In the genomic region with DNA sequence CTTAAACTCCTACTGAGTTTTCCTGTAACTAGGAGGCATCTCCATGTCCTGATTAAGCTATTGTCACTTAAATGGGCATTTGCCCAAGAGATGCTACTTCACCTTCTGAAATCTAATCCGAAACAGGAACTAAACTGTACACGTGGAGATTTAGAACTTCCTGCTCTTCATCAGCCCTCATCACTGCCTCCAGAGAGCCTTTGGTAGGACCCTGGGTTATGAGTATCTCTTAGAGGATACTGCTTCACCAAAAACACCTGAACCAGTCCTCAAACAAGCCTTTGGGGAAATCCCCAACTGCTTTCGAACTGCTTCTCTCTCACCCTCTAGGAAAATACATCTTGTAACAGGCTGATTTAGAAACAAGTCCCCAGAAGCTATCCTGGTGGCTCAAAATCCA, we compare ENCODE assay signal across 24 cellular contexts.
DNase-seq lines count a peak whose midpoint lies in the region; ATAC-seq and TF ChIP-seq lines count a peak whose summit lies in the region.
"Had no signal": no experiment of that assay in that cellular context is flagged by ENCODE, and none has a peak within 500 bp of the region (broad histone marks: within the 10 kb centered on the region; RNA-seq: fewer than 3 reads in every experiment).

No MANE protein-coding gene starts in this region.

- peaks cover 5% of the 10 kb centered on the region for H3K4me1 Mint-ChIP-seq in stimulated activated memory B cell treated with anti-CD40 and anti-IgM and Interleukin-4, amounts not matched to agents 10 μg/mL and 1 μg/mL and 100 μg/mL, for 72 hours

- H3K36me3 ChIP-seq in mammary epithelial cell (ENCODE audit: insufficient read depth, low read length), result no peaks in the 10 kb centered on the region
- H3K36me3 ChIP-seq: BE2C, heart right ventricle, neutrophil, uterus had no signal

- in situ Hi-C loops in mammary epithelial cell (cut with MboI; ENCODE audit: low sequenced_read_pairs in 2 of 2), result no loop called here

- H3K36me3 Mint-ChIP-seq in stimulated activated memory B cell treated with anti-CD40 and anti-IgM and Interleukin-4, amounts not matched to agents 10 μg/mL and 1 μg/mL and 100 μg/mL, for 72 hours, result no peaks in the 10 kb centered on the region

- peak; percentile 74 for ATAC-seq in GM21619 (IDR thresholded peaks at IDR 0.05; ENCODE audit: unreplicated experiment)
- peak; percentile 41 for ATAC-seq in HG03159 (IDR thresholded peaks at IDR 0.05; ENCODE audit: unreplicated experiment)
- peak; percentile 70 for ATAC-seq in stimulated activated memory B cell treated with anti-CD40 and anti-IgM and Interleukin-4, amounts not matched to agents 10 μg/mL and 1 μg/mL and 100 μg/mL, for 72 hours
- ATAC-seq: activated CD8-positive, alpha-beta T cell treated with anti-CD3 and anti-CD28 coated beads, Interleukin-2, amount 10 ng/mL, durations not matched to agents 7 days and 5 days; HCT116; heart right ventricle; K562; left ventricle myocardium superior; mucosa of descending colon had no signal

- peaks cover 5% of the 10 kb centered on the region for H3K27me3 Mint-ChIP-seq in stimulated activated memory B cell treated with anti-CD40 and anti-IgM and Interleukin-4, amounts not matched to agents 10 μg/mL and 1 μg/mL and 100 μg/mL, for 72 hours

- WGBS in mammary epithelial cell (ENCODE audit: low coverage, missing lambda C conversion rate), result 54% methylated on average over 3 of the region's 3 CpGs

- H3K27ac ChIP-seq in mammary epithelial cell (ENCODE audit: insufficient read depth, low read depth, low read length), result no peak overlapping the region
- H3K27ac ChIP-seq: heart right ventricle, neutrophil, uterus had no signal

- H3K9me3 Mint-ChIP-seq in stimulated activated memory B cell treated with anti-CD40 and anti-IgM and Interleukin-4, amounts not matched to agents 10 μg/mL and 1 μg/mL and 100 μg/mL, for 72 hours, result peaks cover 2% of the 10 kb centered on the region
- H3K9me3 Mint-ChIP-seq: activated naive CD4-positive, alpha-beta T cell treated with anti-CD3 and anti-CD28 coated beads for 36 hours had no signal

- H2AFZ ChIP-seq in mammary epithelial cell (ENCODE audit: low read depth, low read length), result no peak overlapping the region

- CTCF ChIA-PET in mammary epithelial cell (lab: Charles Lee; ENCODE audit: low non-redundant PET), result interaction anchor here (0.6 kb wide), 1 partner anchor 112 kb away, joined by 3 read pairs; no protein-coding TSS in a partner anchor

- no peak for TF ChIP-seq CTCF in mammary epithelial cell (conservative IDR thresholded peaks at IDR 0.05 in 1 of 2, IDR thresholded peaks at IDR 0.05 in 1 of 2; ENCODE audit: extremely low read depth in 1 of 2, insufficient read depth in 1 of 2, low read depth in 1 of 2, low read length in 2 of 2)

- no peak overlapping the region for H3K27ac Mint-ChIP-seq in stimulated activated memory B cell treated with anti-CD40 and anti-IgM and Interleukin-4, amounts not matched to agents 10 μg/mL and 1 μg/mL and 100 μg/mL, for 72 hours
- H3K27ac Mint-ChIP-seq: activated CD8-positive, alpha-beta T cell treated with anti-CD3 and anti-CD28 coated beads, Interleukin-2, amount 10 ng/mL, durations not matched to agents 7 days and 5 days; activated naive CD4-positive, alpha-beta T cell treated with anti-CD3 and anti-CD28 coated beads for 36 hours; activated T-cell treated with anti-CD3 and anti-CD28 coated beads, Interleukin-2, amount 50 U/mL, for 24 hours had no signal

- no peaks in the 10 kb centered on the region for H3K79me2 ChIP-seq in mammary epithelial cell (ENCODE audit: insufficient read depth, low read length)

- dilution Hi-C loops in mammary epithelial cell (cut with HindIII; ENCODE audit: low sequenced_read_pairs), result no loop called here

- DNase-seq in NOMO-1 treated with DMSO at 0.1 percent for 48 hours (lab: John Stamatoyannopoulos, UW; ENCODE audit: unreplicated experiment) (peak; percentile 15), NOMO-1 treated with dmso at 0.1 percent for 144 hours (lab: John Stamatoyannopoulos, UW; ENCODE audit: unreplicated experiment) (no peak), CD1c-positive myeloid dendritic cell (ENCODE audit: extremely low spot score) (no peak), T-helper 2 cell (no peak), mammary epithelial cell (no peak)
- DNase-seq: activated CD4-positive, CD25-positive, alpha-beta regulatory T cell; activated CD8-positive, alpha-beta T cell treated with anti-CD3 and anti-CD28 coated beads, Interleukin-2, amount 10 ng/mL, durations not matched to agents 7 days and 5 days; activated naive CD4-positive, alpha-beta T cell treated with anti-CD3 and anti-CD28 coated beads for 36 hours; activated T-cell treated with anti-CD3 and anti-CD28 coated beads, Interleukin-2, amount 50 U/mL, for 24 hours; BE2C; Caco-2; EL; heart right ventricle; left ventricle myocardium superior; mucosa of descending colon; NCI-H1105; NCI-H748 treated with DMSO at 0.1 percent for 48 hours; uterus had no signal

- peaks cover 2% of the 10 kb centered on the region for H3K27me3 ChIP-seq in mammary epithelial cell (ENCODE audit: insufficient read depth, low read length)
- H3K27me3 ChIP-seq: BE2C, heart right ventricle, neutrophil, uterus had no signal

- no peak overlapping the region for H3K4me3 ChIP-seq in mammary epithelial cell (replicated peaks in 1 of 3; ENCODE audit: insufficient read depth in 1 of 3, low read depth in 2 of 3, low read length in 3 of 3)
- H3K4me3 ChIP-seq: heart right ventricle, K562, mucosa of descending colon, uterus had no signal

- no peaks in the 10 kb centered on the region for H3K4me1 ChIP-seq in mammary epithelial cell (ENCODE audit: insufficient read depth, low read length)
- H3K4me1 ChIP-seq: heart right ventricle, uterus had no signal

- H3K4me3 Mint-ChIP-seq in stimulated activated memory B cell treated with anti-CD40 and anti-IgM and Interleukin-4, amounts not matched to agents 10 μg/mL and 1 μg/mL and 100 μg/mL, for 72 hours, result no peak overlapping the region
- H3K4me3 Mint-ChIP-seq: activated CD8-positive, alpha-beta T cell treated with anti-CD3 and anti-CD28 coated beads, Interleukin-2, amount 10 ng/mL, durations not matched to agents 7 days and 5 days; activated naive CD4-positive, alpha-beta T cell treated with anti-CD3 and anti-CD28 coated beads for 36 hours; activated T-cell treated with anti-CD3 and anti-CD28 coated beads, Interleukin-2, amount 50 U/mL, for 24 hours had no signal

- H4K20me1 ChIP-seq in mammary epithelial cell (ENCODE audit: insufficient read depth, low read length), result no peaks in the 10 kb centered on the region

- no peaks in the 10 kb centered on the region for H3K9me3 ChIP-seq in mammary epithelial cell (replicated peaks; ENCODE audit: insufficient read depth, low read length)
- H3K9me3 ChIP-seq: BE2C, Caco-2, heart right ventricle, mucosa of descending colon, neutrophil, uterus had no signal

- no peak overlapping the region for H3K4me2 ChIP-seq in mammary epithelial cell (ENCODE audit: insufficient read depth, low read depth, low read length)

- H3K9ac ChIP-seq in mammary epithelial cell (ENCODE audit: insufficient read depth, low read length), result no peak overlapping the region

- BruUV-seq in mammary epithelial cell (replicated peaks; lab: Mats Ljungman, UMichigan), result no TSS peak

- intact Hi-C loops in mammary epithelial cell (cut with micrococcal nuclease), result no loop called here
